In the genomic region with DNA sequence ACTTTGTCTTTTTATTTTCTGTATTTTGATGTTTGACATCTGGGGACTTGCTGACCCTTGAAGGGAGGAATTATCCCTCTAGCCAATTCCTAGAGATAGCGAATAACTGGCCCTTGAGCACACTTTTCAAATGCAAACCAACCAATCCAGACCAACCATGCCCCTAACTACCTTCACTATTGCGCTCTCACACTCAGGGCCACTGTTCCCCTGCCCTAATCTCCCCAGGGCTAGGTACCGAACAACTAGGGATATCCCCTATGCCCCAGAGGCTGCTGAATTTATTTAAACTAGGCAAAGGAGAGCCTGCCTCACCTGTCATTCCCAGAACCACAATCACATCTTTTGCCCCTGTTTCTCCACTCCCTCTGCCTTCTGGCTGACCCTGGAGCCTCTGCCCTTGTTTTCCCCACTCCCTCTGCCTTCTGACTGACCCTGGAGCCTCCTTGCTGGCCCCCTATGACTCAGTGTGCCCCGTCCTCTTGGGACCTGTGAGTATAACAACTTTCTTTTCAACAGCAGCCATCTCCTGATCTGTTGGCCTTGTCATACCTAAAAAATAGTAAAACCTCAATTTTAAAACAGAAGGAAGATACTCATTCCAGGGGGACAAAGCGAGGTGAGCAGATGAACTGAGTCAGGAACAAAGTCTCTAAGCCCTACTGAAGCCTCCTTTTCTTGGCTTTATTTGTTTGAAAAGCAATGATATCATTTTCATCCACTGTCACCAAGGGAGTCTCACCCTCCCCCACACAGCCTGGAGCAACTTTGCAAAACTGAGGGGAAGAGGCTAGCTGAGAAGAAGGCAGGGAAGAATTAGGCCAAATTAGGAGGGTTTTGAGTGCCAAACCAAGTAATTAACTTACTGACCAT, we compare ENCODE assay signal across 18 cellular contexts.
A peak's percentile ranks its signal among the peaks of the same experiment; 100 is the strongest.
DNase-seq lines count a peak whose midpoint lies in the region; ATAC-seq and TF ChIP-seq lines count a peak whose summit lies in the region.
"Had no signal": no experiment of that assay in that cellular context is flagged by ENCODE, and none has a peak within 500 bp of the region (broad histone marks: within the 10 kb centered on the region; RNA-seq: fewer than 3 reads in every experiment).

No MANE protein-coding gene starts in this region.

- no peaks in the 10 kb centered on the region for H3K27me3 ChIP-seq in osteoblast (ENCODE audit: insufficient read depth, low read length)

- H3K4me2 ChIP-seq in osteoblast (ENCODE audit: insufficient read depth, low read length) = no peak overlapping the region

- TF ChIP-seq CTCF in fibroblast of mammary gland (conservative IDR thresholded peaks at IDR 0.05; ENCODE audit: control insufficient read depth, insufficient read depth, low read depth, low read length) (no peak), osteoblast (IDR thresholded peaks at IDR 0.05; ENCODE audit: extremely low read depth, low read depth, low read length) (no peak), lower leg skin (IDR thresholded peaks at IDR 0.05) (no peak)

- no peak for DNase-seq in Right ventricle myocardium inferior (ENCODE audit: missing footprints)
- no peak for DNase-seq in cardiac septum (ENCODE audit: low spot score)
- peak; percentile 38 for DNase-seq in fibroblast of mammary gland (ENCODE audit: low read depth)
- peak; percentile 66 for DNase-seq in osteoblast (ENCODE audit: insufficient read length, low spot score, missing footprints)
- DNase-seq in H4 (ENCODE audit: low spot score) = no peak
- no peak for DNase-seq in lower leg skin (ENCODE audit: low spot score in 2 of 2)
- DNase-seq in occipital lobe (lab: John Stamatoyannopoulos, UW) = no peak
- DNase-seq: CD4-positive, CD25-positive, alpha-beta regulatory T cell; DND-41; kidney; NCI-H2107; NCI-H774; stimulated activated CD4-positive, alpha-beta T cell treated with anti-CD3 and anti-CD28 coated beads, Interleukin-1b, Interleukin-23, amount 100 ng/mL, for 48 hours had no signal

- H3K79me2 ChIP-seq in osteoblast (ENCODE audit: insufficient read depth, low read length) = no peaks in the 10 kb centered on the region

- peak overlapping the region; percentile 45 for H2AFZ ChIP-seq in osteoblast (ENCODE audit: low read length)

- no peak overlapping the region for H3K4me3 ChIP-seq in fibroblast of mammary gland (ENCODE audit: control insufficient read depth, low read depth, low read length)
- H3K4me3 ChIP-seq in osteoblast (ENCODE audit: insufficient read depth, low read length) = no peak overlapping the region
- no peak overlapping the region for H3K4me3 ChIP-seq in lower leg skin (ENCODE audit: low read depth, poor library complexity, severe bottlenecking)
- H3K4me3 ChIP-seq: HAP-1, psoas muscle had no signal

- intact Hi-C loops in Right ventricle myocardium inferior (cut with DNase I) = no loop called here
- intact Hi-C loops in cardiac septum (cut with DNase I) = no loop called here
- intact Hi-C loops in lower leg skin (cut with DNase I; ENCODE audit: low total_unique reads) = no loop called here

- H3K9me3 ChIP-seq in osteoblast (ENCODE audit: low read depth, low read length) = no peaks in the 10 kb centered on the region
- H3K9me3 ChIP-seq: HAP-1, psoas muscle had no signal

- no peak for TF ChIP-seq POLR2A in lower leg skin (IDR thresholded peaks at IDR 0.05)

- H3K4me1 ChIP-seq in osteoblast (ENCODE audit: insufficient read depth, low read length) = peaks cover 11% of the 10 kb centered on the region
- H3K4me1 ChIP-seq: psoas muscle had no signal

- no peaks in the 10 kb centered on the region for H3K36me3 ChIP-seq in osteoblast (ENCODE audit: insufficient read depth, low read length)
- H3K36me3 ChIP-seq: HAP-1 had no signal

- no peak overlapping the region for H3K27ac ChIP-seq in osteoblast (ENCODE audit: low read depth, low read length)
- H3K27ac ChIP-seq: psoas muscle, VCaP had no signal

- H4K20me1 ChIP-seq in osteoblast (ENCODE audit: insufficient read depth, low read length) = no peaks in the 10 kb centered on the region

- 86 to 94% methylated on average over 5 of the region's 5 CpGs for WGBS in lower leg skin, 2 donors

- ATAC-seq in Right ventricle myocardium inferior = peak; percentile 34
- ATAC-seq in HG03280 (IDR thresholded peaks at IDR 0.05; ENCODE audit: unreplicated experiment) = no peak
- ATAC-seq: esophagus mucosa, psoas muscle had no signal

Comparison
In these comparisons a context has a peak if more than half of its experiments do, and no peak if none do; other contexts are left out.
1. DNase-seq: peak in fibroblast of mammary gland (single experiment) and osteoblast (single experiment); none in Right ventricle myocardium inferior (single experiment), cardiac septum (single experiment), H4 (single experiment), lower leg skin (0 of 2) and occipital lobe (single experiment).